In genomic region chr12:94725375-94726168, GRCh38 we compare ENCODE assay signal across 9 cellular contexts.
A peak's percentile ranks its signal among the peaks of the same experiment; 100 is the strongest.
DNase-seq lines count a peak whose midpoint lies in the region; ATAC-seq and TF ChIP-seq lines count a peak whose summit lies in the region.
"Had no signal": no experiment of that assay in that cellular context is flagged by ENCODE, and none has a peak within 500 bp of the region (broad histone marks: within the 10 kb centered on the region; RNA-seq: fewer than 3 reads in every experiment).

No MANE protein-coding gene starts in this region.

- H3K9me3 ChIP-seq in Panc1 (ENCODE audit: control insufficient read depth, insufficient read depth, low read depth, low read length) (no peaks in the 10 kb centered on the region), thoracic aorta (no peaks in the 10 kb centered on the region)

- no peak overlapping the region for H3K4me3 ChIP-seq in Panc1 (ENCODE audit: low read depth in 2 of 2, low read length in 2 of 2)
- H3K4me3 ChIP-seq in fibroblast of the aortic adventitia (ENCODE audit: low read depth, low read length) = no peak overlapping the region
- no peak overlapping the region for H3K4me3 ChIP-seq in thoracic aorta
- H3K4me3 ChIP-seq: lung had no signal

- H3K36me3 ChIP-seq in Panc1 (ENCODE audit: control insufficient read depth, insufficient read depth, low read length) = no peaks in the 10 kb centered on the region
- H3K36me3 ChIP-seq in thoracic aorta = no peaks in the 10 kb centered on the region

- no TSS peak for BruUV-seq in Panc1 (replicated peaks; lab: Mats Ljungman, UMichigan)

- ATAC-seq in Panc1 = no peak; the same call in 1 of the 2 replicates
- ATAC-seq in thoracic aorta (ENCODE audit: insufficient number of reproducible peaks, low FRiP score, low read depth) = no peak
- ATAC-seq in GM19455 (IDR thresholded peaks at IDR 0.05; ENCODE audit: unreplicated experiment) = no peak

- intact Hi-C loops in Panc1 (cut with micrococcal nuclease; ENCODE audit: unreplicated experiment) = no loop called here

- no peaks in the 10 kb centered on the region for H3K4me1 ChIP-seq in Panc1 (ENCODE audit: control insufficient read depth, insufficient read depth, low read length)
- H3K4me1 ChIP-seq in thoracic aorta (ENCODE audit: control insufficient read depth in 1 of 2, low read depth in 2 of 2) = no peaks in the 10 kb centered on the region

- CTCF ChIA-PET in Panc1 (lab: Charles Lee) = no interaction called here

- H3K27me3 ChIP-seq in Panc1 (ENCODE audit: control insufficient read depth, insufficient read depth, low read length) (0 out of 2 replicates have a peak, but pooled peaks cover 2% of the 10 kb centered on the region), thoracic aorta (replicated peaks; ENCODE audit: insufficient read depth) (no peaks in the 10 kb centered on the region)

- DNase-seq in NOMO-1 (lab: John Stamatoyannopoulos, UW; ENCODE audit: unreplicated experiment in 2 of 2) (peak; percentile 2 to 7), NOMO-1 treated with dmso at 0.1 percent for 144 hours (lab: John Stamatoyannopoulos, UW; ENCODE audit: unreplicated experiment) (no peak), Panc1 (ENCODE audit: low read depth, low spot score) (no peak), fibroblast of the aortic adventitia (ENCODE audit: low read depth) (peak; percentile 49), thoracic aorta (ENCODE audit: low spot score) (no peak), cerebellar nuclear complex (lab: John Stamatoyannopoulos, UW) (no peak)
- DNase-seq in activated CD8-positive, alpha-beta memory T cell treated with anti-CD3 and anti-CD28 coated beads, Interleukin-2, amount 50 U/mL, for 4 hours = no peak

- in situ Hi-C loops in Panc1 (cut with HindIII; ENCODE audit: low pct_unique_long_range_greater_than_20kb, low sequenced_read_pairs) = no loop called here

- H3K27ac ChIP-seq in Panc1 (ENCODE audit: low read length) (no peak overlapping the region), thoracic aorta (no peak overlapping the region)

- peak; percentile 40 for TF ChIP-seq CTCF in Panc1 (IDR thresholded peaks at IDR 0.05)
- TF ChIP-seq CTCF in fibroblast of the aortic adventitia (IDR thresholded peaks at IDR 0.05; ENCODE audit: insufficient read depth, low read length) = peak; percentile 35
- peak; percentile 24 for TF ChIP-seq CTCF in thoracic aorta (IDR thresholded peaks at IDR 0.05)

- POLR2A ChIA-PET in Panc1 (lab: Charles Lee) = no interaction called here

Comparison
In these comparisons a context has a peak if more than half of its experiments do, and no peak if none do; other contexts are left out.
1. DNase-seq: peak in NOMO-1 (2 of 2) and fibroblast of the aortic adventitia (single experiment); none in NOMO-1 treated with dmso at 0.1 percent for 144 hours (single experiment), Panc1 (single experiment), thoracic aorta (single experiment), cerebellar nuclear complex (0 of 2) and activated CD8-positive, alpha-beta memory T cell treated with anti-CD3 and anti-CD28 coated beads, Interleukin-2, amount 50 U/mL, for 4 hours (single experiment).
2. Peak in every context shown above with its lines, with median percentiles within 50 percentile points of each other: CTCF ChIP-seq.